Comparison of ENCODE assay signal across 8 cellular contexts in the genomic region with DNA sequence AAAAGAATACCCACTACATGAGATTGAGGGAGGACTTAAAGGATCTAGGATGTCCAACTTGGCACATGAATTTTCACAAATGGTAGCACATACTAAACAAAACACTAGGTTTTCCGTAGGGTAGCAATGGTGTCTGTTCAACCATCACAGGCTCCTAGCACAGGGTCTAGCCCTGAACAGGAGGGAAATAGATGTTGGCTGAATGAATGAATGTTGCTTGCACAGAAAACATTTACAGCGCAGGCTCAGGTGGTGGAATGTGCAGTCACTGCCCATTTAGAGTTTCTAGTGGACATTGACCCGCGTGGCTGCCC. TPM values are rescaled to one million over a fixed set of nuclear protein-coding genes. Genes with fewer than 3 reads are reported as not detected.
DNase-seq lines count a peak whose midpoint lies in the region; ATAC-seq and TF ChIP-seq lines count a peak whose summit lies in the region.

No MANE protein-coding gene starts in this region.

- TF ChIP-seq POLR2A in GM18505 (IDR thresholded peaks at IDR 0.05; ENCODE audit: borderline replicate concordance, extremely low read depth, insufficient read depth, insufficient read length): no peak
- TF ChIP-seq POLR2A in HCT116 (IDR thresholded peaks at IDR 0.05; ENCODE audit: borderline replicate concordance, extremely low read depth, insufficient read depth, insufficient read length): no peak

- H3K4me3 ChIP-seq in HCT116 (replicated peaks in 1 of 2; ENCODE audit: low read depth in 1 of 2, low read length in 2 of 2): peak overlapping the region; percentile 80 to 92
- peak overlapping the region; percentile 97 for H3K4me3 ChIP-seq in PC-3 (ENCODE audit: low read length)
- H3K4me3 ChIP-seq in fibroblast of lung (replicated peaks in 1 of 4; ENCODE audit: control extremely low read depth in 1 of 4, insufficient read depth in 1 of 4, low read depth in 3 of 4, low read length in 4 of 4): peak overlapping the region; percentile 82 to 93 (median 88)
- H3K4me3 ChIP-seq in smooth muscle cell: peak overlapping the region; percentile 82

- H3K9me3 ChIP-seq in HCT116 (ENCODE audit: control insufficient read depth in 1 of 2, insufficient read depth in 1 of 2, low read depth in 1 of 2, low read length in 2 of 2) (no peaks in the 10 kb centered on the region), PC-3 (ENCODE audit: low read length) (no peaks in the 10 kb centered on the region), fibroblast of lung (ENCODE audit: control insufficient read depth, insufficient read depth, low read depth, low read length) (no peaks in the 10 kb centered on the region), smooth muscle cell (replicated peaks; ENCODE audit: low read depth) (no peaks in the 10 kb centered on the region)

- 7% methylated on average over 4 of the region's 4 CpGs for WGBS in smooth muscle cell (ENCODE audit: low lambda C conversion rate)

- H2AFZ ChIP-seq in HCT116 (ENCODE audit: low read depth, low read length, poor library complexity, severe bottlenecking) (peak overlapping the region; percentile 87), PC-3 (ENCODE audit: low read length) (peak overlapping the region; percentile 96), fibroblast of lung (ENCODE audit: low read length) (peak overlapping the region; percentile 96), smooth muscle cell (ENCODE audit: low read depth) (peak overlapping the region; percentile 95)

- H3K4me1 ChIP-seq in HCT116 (ENCODE audit: control insufficient read depth in 1 of 2, insufficient read depth in 2 of 2, low read length in 2 of 2): peaks cover 24 to 35% of the 10 kb centered on the region in 2 experiments
- H3K4me1 ChIP-seq in PC-3 (ENCODE audit: insufficient read depth, low read length): peaks cover 19% of the 10 kb centered on the region
- H3K4me1 ChIP-seq in fibroblast of lung (ENCODE audit: control insufficient read depth, extremely low read depth, insufficient read depth, low read length): peaks cover 7% of the 10 kb centered on the region
- H3K4me1 ChIP-seq in smooth muscle cell (ENCODE audit: low read depth): peaks cover 23% of the 10 kb centered on the region

- CTCF ChIA-PET in HCT116 (lab: Charles Lee) (no interaction called here), PC-3 (lab: Charles Lee) (interaction anchor here (0.5 kb wide), 1 partner anchor 12 kb away, joined by 3 read pairs; no protein-coding TSS in a partner anchor)

- no peaks in the 10 kb centered on the region for H3K9me2 ChIP-seq in HCT116 (ENCODE audit: insufficient read depth)
- H3K9me2 ChIP-seq in PC-3 (replicated peaks; ENCODE audit: low read length): no peaks in the 10 kb centered on the region

- TF ChIP-seq CTCF in HCT116 (IDR thresholded peaks at IDR 0.05 in 2 of 3, conservative IDR thresholded peaks at IDR 0.05 in 1 of 3; ENCODE audit: borderline replicate concordance in 1 of 3, insufficient read depth in 1 of 3, low read depth in 2 of 3, low read length in 2 of 3) (no peak), PC-3 (conservative IDR thresholded peaks at IDR 0.05; ENCODE audit: low read depth, low read length) (no peak), fibroblast of lung (conservative IDR thresholded peaks at IDR 0.05 in 1 of 2, IDR thresholded peaks at IDR 0.05 in 1 of 2; ENCODE audit: low read depth in 1 of 2, low read length in 2 of 2) (no peak), smooth muscle cell (IDR thresholded peaks at IDR 0.05; ENCODE audit: borderline replicate concordance, insufficient read depth, poor library complexity, severe bottlenecking) (no peak)

- H3K79me2 ChIP-seq in HCT116 (ENCODE audit: insufficient read depth, low read length): peaks cover 27% of the 10 kb centered on the region
- H3K79me2 ChIP-seq in PC-3 (ENCODE audit: low read length): peaks cover 31% of the 10 kb centered on the region
- H3K79me2 ChIP-seq in fibroblast of lung (ENCODE audit: control insufficient read depth, insufficient read depth, low read length): peaks cover 27% of the 10 kb centered on the region
- peaks cover 29% of the 10 kb centered on the region for H3K79me2 ChIP-seq in smooth muscle cell (ENCODE audit: low read depth)

- H3K36me3 ChIP-seq in HCT116 (ENCODE audit: control insufficient read depth in 1 of 2, insufficient read depth in 2 of 2, low read length in 2 of 2) (no peaks in the 10 kb centered on the region), PC-3 (ENCODE audit: low read depth, low read length) (no peaks in the 10 kb centered on the region), fibroblast of lung (ENCODE audit: control insufficient read depth, insufficient read depth, low read length) (no peaks in the 10 kb centered on the region), smooth muscle cell (ENCODE audit: low read depth) (no peaks in the 10 kb centered on the region)

- BruUV-seq in HCT116 (replicated peaks; lab: Mats Ljungman, UMichigan) (no TSS peak), PC-3 (replicated peaks; lab: Mats Ljungman, UMichigan) (no TSS peak)

- H3K27me3 ChIP-seq in HCT116 (ENCODE audit: insufficient read depth, low read length): peaks cover 5% of the 10 kb centered on the region; the same call in 1 of the 2 replicates
- no peaks in the 10 kb centered on the region for H3K27me3 ChIP-seq in PC-3 (ENCODE audit: low read length)
- no peaks in the 10 kb centered on the region for H3K27me3 ChIP-seq in fibroblast of lung (ENCODE audit: control insufficient read depth, insufficient read depth, low read length)
- no peaks in the 10 kb centered on the region for H3K27me3 ChIP-seq in smooth muscle cell (ENCODE audit: low read depth)

- H3K27ac ChIP-seq in HCT116 (ENCODE audit: low read depth, low read length): peak overlapping the region; percentile 93
- H3K27ac ChIP-seq in PC-3 (ENCODE audit: low read length): peak overlapping the region; percentile 92
- peak overlapping the region; percentile 53 for H3K27ac ChIP-seq in fibroblast of lung (ENCODE audit: insufficient read depth, low read length)
- H3K27ac ChIP-seq in smooth muscle cell (ENCODE audit: low read depth): peak overlapping the region; percentile 58

- H3K4me2 ChIP-seq in HCT116 (ENCODE audit: low read length): peak overlapping the region; percentile 77
- H3K4me2 ChIP-seq in PC-3 (ENCODE audit: low read length): peak overlapping the region; percentile 98
- H3K4me2 ChIP-seq in fibroblast of lung (ENCODE audit: extremely low read depth, insufficient read depth, low read length): peak overlapping the region; percentile 98
- H3K4me2 ChIP-seq in smooth muscle cell: peak overlapping the region; percentile 91

- intact Hi-C loops in HCT116 (cut with micrococcal nuclease) (loop anchor here (5.0 to 10.0 kb wide), 2 partner anchors 239 to 304 kb away; partner anchors contain the start of gene FBXL3), PC-3 (cut with micrococcal nuclease) (loop anchor here (1.0 to 5.0 kb wide), 5 partner anchors 46 to 239 kb away; no protein-coding TSS in a partner anchor)

- POLR2A ChIA-PET in HCT116 (lab: Charles Lee) (interaction anchor here (0.8 kb wide), 1 partner anchor 149 kb away, joined by 3 read pairs; no protein-coding TSS in a partner anchor), PC-3 (lab: Charles Lee; ENCODE audit: unreplicated experiment) (no interaction called here)

- no peak for TF ChIP-seq RAD21 in HCT116 (IDR thresholded peaks at IDR 0.05; ENCODE audit: low read depth)

- H3K9ac ChIP-seq in HCT116 (ENCODE audit: low read length): peak overlapping the region; percentile 82
- H3K9ac ChIP-seq in PC-3 (ENCODE audit: low read length): peak overlapping the region; percentile 87
- H3K9ac ChIP-seq in fibroblast of lung (ENCODE audit: insufficient read depth, low read length): peak overlapping the region; percentile 34
- no peak overlapping the region for H3K9ac ChIP-seq in smooth muscle cell (ENCODE audit: low read depth)

- no peak for DNase-seq in HCT116 (ENCODE audit: low read depth, low spot score)
- DNase-seq in PC-3: peak; percentile 2
- no peak for DNase-seq in fibroblast of lung (ENCODE audit: low read depth in 2 of 2)
- DNase-seq in smooth muscle cell (lab: John Stamatoyannopoulos, UW; ENCODE audit: unreplicated experiment): no peak
- DNase-seq in NCI-H128 (lab: John Stamatoyannopoulos, UW; ENCODE audit: unreplicated experiment): no peak
- DNase-seq in AG20443 (ENCODE audit: low spot score): no peak
- no peak for DNase-seq in SKM-1 (lab: John Stamatoyannopoulos, UW; ENCODE audit: unreplicated experiment)

- 0 out of 2 replicates have a peak, but pooled peaks cover 7% of the 10 kb centered on the region for H4K20me1 ChIP-seq in HCT116 (ENCODE audit: insufficient read depth)
- H4K20me1 ChIP-seq in PC-3 (ENCODE audit: low read length): peaks cover 17% of the 10 kb centered on the region
- no peaks in the 10 kb centered on the region for H4K20me1 ChIP-seq in fibroblast of lung (ENCODE audit: control insufficient read depth, extremely low read depth, insufficient read depth, low read length)
- H4K20me1 ChIP-seq in smooth muscle cell (ENCODE audit: low read depth): peaks cover 26% of the 10 kb centered on the region

- RAD21 ChIA-PET in HCT116 (lab: Charles Lee; ENCODE audit: low non-redundant PET in 1 of 2, low total read pairs in 2 of 2, uncharacterized antibody in 2 of 2, unreplicated experiment in 2 of 2): no interaction called here

- no peaks in the 10 kb centered on the region for H3F3A ChIP-seq in PC-3 (ENCODE audit: low read length, unreplicated experiment)
- H3F3A ChIP-seq in smooth muscle cell (ENCODE audit: low read depth): no peaks in the 10 kb centered on the region

- ATAC-seq in GM18505 (IDR thresholded peaks at IDR 0.05; ENCODE audit: unreplicated experiment): peak; percentile 0
- ATAC-seq in HCT116: peak; percentile 3; the same call in 1 of the 2 replicates
- no peak; the same call in 1 of the 2 replicates for ATAC-seq in PC-3

RNA-seq across cellular contexts. Expression of gene MYCBP2, which starts 1.9 kb away (rescaled TPM):
- total RNA-seq in HCT116 (2021; ENCODE audit: unreplicated experiment) (48.5 TPM), PC-3 (2014; rRNA removed) (53.3 and 85.2 TPM in 2 replicates), fibroblast of lung (62.1 and 95.9 TPM in 2 replicates), smooth muscle cell (61.0 and 62.0 TPM in 2 replicates)
- polyA plus RNA-seq in HCT116 (2012): 22.5 and 23.4 TPM in 2 replicates
- polyA plus RNA-seq in fibroblast of lung (32.5 and 38.8 TPM in 2 replicates), smooth muscle cell (20.1 and 33.6 TPM in 2 replicates)
- polyA plus RNA-seq in fibroblast of lung (2012): 36.4 and 40.9 TPM in 2 replicates
- polyA minus RNA-seq in fibroblast of lung (ENCODE audit: low replicate concordance): 33.3 and 47.8 TPM in 2 replicates
